In genomic region chr14:92581206-92581605, GRCh38 we compare ENCODE assay signal across 31 cellular contexts.
DNase-seq lines count a peak whose midpoint lies in the region; ATAC-seq, FAIRE-seq and TF ChIP-seq lines count a peak whose summit lies in the region.
"Had no signal": no experiment of that assay in that cellular context is flagged by ENCODE, and none has a peak within 500 bp of the region (broad histone marks: within the 10 kb centered on the region; RNA-seq: fewer than 3 reads in every experiment).

No MANE protein-coding gene starts in this region.

- TF ChIP-seq EP300 in GM12878 (IDR thresholded peaks at IDR 0.05; ENCODE audit: borderline replicate concordance in 1 of 2, control insufficient read depth in 1 of 2, low read depth in 2 of 2, low read length in 2 of 2), result no peak

- H3K9me1 ChIP-seq in IMR-90 (ENCODE audit: insufficient read depth, low read length), result peaks cover 25% of the 10 kb centered on the region

- H3K9me3 ChIP-seq in BLaER1, result peaks cover 15% of the 10 kb centered on the region
- no peaks in the 10 kb centered on the region for H3K9me3 ChIP-seq in IMR-90 (ENCODE audit: control insufficient read depth, insufficient read depth, low read length)
- peaks cover 6% of the 10 kb centered on the region; the same call in 2 of the 3 replicates for H3K9me3 ChIP-seq in GM12878 (replicated peaks; ENCODE audit: control insufficient read depth, insufficient read depth, low read length)
- peaks cover 3% of the 10 kb centered on the region for H3K9me3 ChIP-seq in trophoblast cell (ENCODE audit: insufficient read depth, low read depth, low read length)
- H3K9me3 ChIP-seq: BE2C, testis had no signal

- intact Hi-C loops in IMR-90 (cut with micrococcal nuclease) (no loop called here), GM12878 (cut with micrococcal nuclease; ENCODE audit: unreplicated experiment) (no loop called here)

- no peak for TF ChIP-seq POLR2A in IMR-90 (IDR thresholded peaks at IDR 0.05; ENCODE audit: low read depth, low read length)
- TF ChIP-seq POLR2A in GM12878 (IDR thresholded peaks at IDR 0.05; ENCODE audit: low read depth, low read length), result no peak

- no peak for FAIRE-seq in GM12878 (lab: Jason Lieb, UNC)
- FAIRE-seq: keratinocyte, RCC 7860, urothelium cell line had no signal

- peaks cover 35% of the 10 kb centered on the region for H3K36me3 ChIP-seq in BLaER1
- peaks cover 32% of the 10 kb centered on the region for H3K36me3 ChIP-seq in IMR-90 (ENCODE audit: control insufficient read depth, insufficient read depth, low read length)
- no peaks in the 10 kb centered on the region; a peak in 2 of 4 replicates for H3K36me3 ChIP-seq in GM12878 (ENCODE audit: control insufficient read depth in 2 of 2, insufficient read depth in 2 of 2, low read length in 1 of 2)
- H3K36me3 ChIP-seq in trophoblast cell (ENCODE audit: control insufficient read depth in 1 of 2, insufficient read depth in 2 of 2, low read length in 2 of 2), result peaks cover 22 to 34% of the 10 kb centered on the region in 2 experiments
- H3K36me3 ChIP-seq: BE2C had no signal

- H3K27ac Mint-ChIP-seq in activated CD4-positive, alpha-beta memory T cell treated with anti-CD3 and anti-CD28 coated beads, Interleukin-2, amount 10 ng/mL, durations not matched to agents 7 days and 5 days, result no peak overlapping the region
- H3K27ac Mint-ChIP-seq: activated T-cell treated with anti-CD3 and anti-CD28 coated beads, Interleukin-2, amount 50 U/mL, for 72 hours; brain; mesothelial cell of epicardium had no signal

- peak overlapping the region; percentile 50; the same call in 1 of the 2 replicates for H3K4me2 ChIP-seq in BLaER1
- H3K4me2 ChIP-seq in IMR-90 (ENCODE audit: low read depth, low read length), result no peak overlapping the region
- no peak overlapping the region for H3K4me2 ChIP-seq in GM12878 (ENCODE audit: control insufficient read depth, insufficient read depth)
- H3K4me2 ChIP-seq in trophoblast cell (ENCODE audit: low read length), result no peak overlapping the region

- H3K14ac ChIP-seq in IMR-90 (replicated peaks; ENCODE audit: low read depth, low read length), result no peak overlapping the region
- H3K14ac ChIP-seq in trophoblast cell (ENCODE audit: low read length), result peak overlapping the region; percentile 30

- peaks cover 2% of the 10 kb centered on the region for H3K9me3 Mint-ChIP-seq in activated CD4-positive, alpha-beta memory T cell treated with anti-CD3 and anti-CD28 coated beads, Interleukin-2, amount 10 ng/mL, durations not matched to agents 7 days and 5 days
- H3K9me3 Mint-ChIP-seq: brain had no signal

- H3K27me3 Mint-ChIP-seq in activated CD4-positive, alpha-beta memory T cell treated with anti-CD3 and anti-CD28 coated beads, Interleukin-2, amount 10 ng/mL, durations not matched to agents 7 days and 5 days, result peaks cover 17% of the 10 kb centered on the region
- H3K27me3 Mint-ChIP-seq: naive B cell had no signal

- no peaks in the 10 kb centered on the region for H3K27me3 ChIP-seq in BLaER1
- H3K27me3 ChIP-seq in IMR-90 (ENCODE audit: control insufficient read depth, insufficient read depth, low read length), result no peaks in the 10 kb centered on the region
- no peaks in the 10 kb centered on the region for H3K27me3 ChIP-seq in GM12878 (replicated peaks in 1 of 2; ENCODE audit: control insufficient read depth in 2 of 2, insufficient read depth in 2 of 2, low read length in 1 of 2)
- H3K27me3 ChIP-seq in trophoblast cell (ENCODE audit: insufficient read depth, low read length), result no peaks in the 10 kb centered on the region
- H3K27me3 ChIP-seq: BE2C, testis had no signal

- no TSS peak for BruUV-seq in IMR-90 (replicated peaks; lab: Mats Ljungman, UMichigan)
- no TSS peak for BruUV-seq in GM12878 (replicated peaks; lab: Mats Ljungman, UMichigan)

- H2BK5ac ChIP-seq in IMR-90 (ENCODE audit: low read depth, low read length, poor library complexity, severe bottlenecking) (no peak overlapping the region), trophoblast cell (ENCODE audit: low read depth, low read length, poor library complexity) (peak overlapping the region; percentile 15)

- no peak overlapping the region for H2AK9ac ChIP-seq in IMR-90 (replicated peaks; ENCODE audit: low read depth, low read length, poor library complexity)

- H3K4me1 ChIP-seq in BLaER1 (peaks cover 83% of the 10 kb centered on the region), IMR-90 (ENCODE audit: control insufficient read depth, insufficient read depth, low read length) (peaks cover 22% of the 10 kb centered on the region), GM12878 (ENCODE audit: control insufficient read depth, insufficient read depth, low read length) (peaks cover 73% of the 10 kb centered on the region), trophoblast cell (ENCODE audit: control insufficient read depth in 1 of 2, insufficient read depth in 2 of 2, low read length in 2 of 2) (peaks cover 8 to 11% of the 10 kb centered on the region in 2 experiments)
- H3K4me1 ChIP-seq: BE2C had no signal

- H2AFZ ChIP-seq in IMR-90 (replicated peaks; ENCODE audit: low read length, poor library complexity), result no peak overlapping the region
- H2AFZ ChIP-seq in GM12878 (ENCODE audit: control insufficient read depth, low read depth, low read length), result no peak overlapping the region
- H2AFZ ChIP-seq in trophoblast cell (ENCODE audit: insufficient read depth, low read length, poor library complexity), result no peak overlapping the region

- H3K4me3 ChIP-seq in BLaER1, result no peak overlapping the region
- H3K4me3 ChIP-seq in IMR-90 (ENCODE audit: insufficient read depth, low read depth, low read length), result no peak overlapping the region
- no peak overlapping the region for H3K4me3 ChIP-seq in GM12878
- H3K4me3 ChIP-seq in trophoblast cell (ENCODE audit: low read depth, low read length), result no peak overlapping the region
- H3K4me3 ChIP-seq: testis had no signal

- H3K79me2 ChIP-seq in GM12878 (ENCODE audit: control insufficient read depth, insufficient read depth, low read length) (no peaks in the 10 kb centered on the region), trophoblast cell (ENCODE audit: control insufficient read depth, insufficient read depth, low read length, poor library complexity) (no peaks in the 10 kb centered on the region)

- no peaks in the 10 kb centered on the region for H4K20me1 ChIP-seq in BLaER1
- H4K20me1 ChIP-seq in IMR-90 (ENCODE audit: insufficient read depth, low read length), result peaks cover 5% of the 10 kb centered on the region
- no peaks in the 10 kb centered on the region for H4K20me1 ChIP-seq in GM12878 (ENCODE audit: control insufficient read depth, insufficient read depth)

- H3K36me3 Mint-ChIP-seq in activated CD4-positive, alpha-beta memory T cell treated with anti-CD3 and anti-CD28 coated beads, Interleukin-2, amount 10 ng/mL, durations not matched to agents 7 days and 5 days (ENCODE audit: low read depth), result peaks cover 26% of the 10 kb centered on the region
- H3K36me3 Mint-ChIP-seq: brain had no signal

- H3K27ac ChIP-seq in BLaER1, result peak overlapping the region; percentile 32; the same call in 1 of the 2 replicates
- H3K27ac ChIP-seq in IMR-90 (ENCODE audit: insufficient read depth, low read length), result no peak overlapping the region
- H3K27ac ChIP-seq in GM12878 (ENCODE audit: control insufficient read depth, insufficient read depth), result peak overlapping the region; percentile 66; the same call in 1 of the 2 replicates
- peak overlapping the region; percentile 72 for H3K27ac ChIP-seq in trophoblast cell (ENCODE audit: low read depth, low read length)
- H3K27ac ChIP-seq: testis, VCaP had no signal

- POLR2A ChIA-PET in IMR-90 (lab: Charles Lee; ENCODE audit: unreplicated experiment) (no interaction called here), GM12878 (lab: Charles Lee) (interaction anchor here (1.4 kb wide), 1 partner anchor 96 kb away, joined by 3 read pairs; no protein-coding TSS in a partner anchor)
- POLR2A ChIA-PET in activated CD4-positive, alpha-beta memory T cell treated with anti-CD3 and anti-CD28 coated beads, Interleukin-2, amount 10 ng/mL, durations not matched to agents 7 days and 5 days (lab: Charles Lee), result no interaction called here

- dilution Hi-C loops in IMR-90 (cut with HindIII; ENCODE audit: low sequenced_read_pairs, unreplicated experiment), result no loop called here

- peak overlapping the region; percentile 31 for H2AK5ac ChIP-seq in IMR-90 (ENCODE audit: low read depth, low read length)
- no peak overlapping the region for H2AK5ac ChIP-seq in trophoblast cell (ENCODE audit: low read length)

- H2BK120ac ChIP-seq in IMR-90 (ENCODE audit: low read depth, low read length) (no peak overlapping the region), trophoblast cell (ENCODE audit: insufficient read depth, low read length, poor library complexity) (peak overlapping the region; percentile 14)

- no CpG with 5 or more reads among the region's 7 CpGs for WGBS in IMR-90 (ENCODE audit: extremely low coverage in 2 of 2, insufficient read length in 1 of 2), 2 experiments
- 100% methylated on average over 4 of the region's 7 CpGs for WGBS in GM12878 (ENCODE audit: insufficient coverage, insufficient replicate concordance, low lambda C conversion rate, missing lambda C conversion rate)
- WGBS in trophoblast cell (ENCODE audit: extremely low coverage, insufficient coverage, insufficient read length), result no CpG with 5 or more reads among the region's 7 CpGs

- H3K4me3 Mint-ChIP-seq in activated CD4-positive, alpha-beta memory T cell treated with anti-CD3 and anti-CD28 coated beads, Interleukin-2, amount 10 ng/mL, durations not matched to agents 7 days and 5 days, result no peak overlapping the region
- H3K4me3 Mint-ChIP-seq: activated T-cell treated with anti-CD3 and anti-CD28 coated beads, Interleukin-2, amount 50 U/mL, for 72 hours; brain; mesothelial cell of epicardium had no signal

- H3K18ac ChIP-seq in IMR-90 (ENCODE audit: low read depth, low read length) (peak overlapping the region; percentile 24; the same call in 1 of the 2 replicates), trophoblast cell (ENCODE audit: low read length) (peak overlapping the region; percentile 17)

- no peak overlapping the region for H2BK15ac ChIP-seq in IMR-90 (ENCODE audit: low read depth, low read length)

- TF ChIP-seq RAD21 in IMR-90 (IDR thresholded peaks at IDR 0.05; ENCODE audit: low read length) (no peak), GM12878 (IDR thresholded peaks at IDR 0.05; ENCODE audit: insufficient read depth, low read depth, low read length) (no peak)

- peaks cover 76% of the 10 kb centered on the region for H3K4me1 Mint-ChIP-seq in activated CD4-positive, alpha-beta memory T cell treated with anti-CD3 and anti-CD28 coated beads, Interleukin-2, amount 10 ng/mL, durations not matched to agents 7 days and 5 days
- H3K4me1 Mint-ChIP-seq: brain had no signal

- in situ Hi-C loops in IMR-90 (cut with MboI; ENCODE audit: low sequenced_read_pairs) (no loop called here), GM12878 (cut with MboI) (loop anchor here (10.0 kb wide), 1 partner anchor 194 kb away; no protein-coding TSS in a partner anchor)

- CTCF ChIA-PET in IMR-90 (lab: Yijun Ruan, JAX), result no interaction called here
- CTCF ChIA-PET in GM12878 (lab: Yijun Ruan, JAX), result interaction anchor here (1.0 to 1.3 kb wide), 3 partner anchors 12 to 32 kb away, joined by 3 read pairs; no protein-coding TSS in a partner anchor
- CTCF ChIA-PET in activated CD4-positive, alpha-beta memory T cell treated with anti-CD3 and anti-CD28 coated beads, Interleukin-2, amount 10 ng/mL, durations not matched to agents 7 days and 5 days (lab: Charles Lee), result no interaction called here

- no peak overlapping the region for H4K12ac ChIP-seq in trophoblast cell (ENCODE audit: low read depth, low read length)

- H3K23ac ChIP-seq in IMR-90 (ENCODE audit: low read depth, low read length) (no peak overlapping the region), trophoblast cell (ENCODE audit: low read length) (no peak overlapping the region)

- no peak for ATAC-seq in IMR-90 (ENCODE audit: low read depth)
- ATAC-seq in GM12878, result no peak
- ATAC-seq: activated T-cell treated with anti-CD3 and anti-CD28 coated beads, Interleukin-2, amount 50 U/mL, for 72 hours; esophagus mucosa; left ventricle myocardium superior had no signal

- peak overlapping the region; percentile 10; the same call in 1 of the 2 replicates for H2BK20ac ChIP-seq in IMR-90 (ENCODE audit: low read depth, low read length)

- SMC1A ChIA-PET in GM12878 (lab: Charles Lee; ENCODE audit: uncharacterized antibody, unreplicated experiment), result interaction anchor here (1.0 to 6.7 kb wide), 2 partner anchors 15 to 95 kb away, joined by 3 to 108 read pairs; no protein-coding TSS in a partner anchor

- TF ChIP-seq CTCF in IMR-90 (conservative IDR thresholded peaks at IDR 0.05; ENCODE audit: low read depth, low read length) (no peak), GM12878 (IDR thresholded peaks at IDR 0.05 in 2 of 3, conservative IDR thresholded peaks at IDR 0.05 in 1 of 3; ENCODE audit: control insufficient read depth in 2 of 3, extremely low read depth in 1 of 3, insufficient read depth in 1 of 3, low read depth in 3 of 3, low read length in 3 of 3) (no peak)

- no peak for DNase-seq in IMR-90
- no peak for DNase-seq in GM12878 (ENCODE audit: low read depth, low spot score)
- DNase-seq in trophoblast cell, result no peak
- DNase-seq in activated CD4-positive, alpha-beta memory T cell treated with anti-CD3 and anti-CD28 coated beads, Interleukin-2, amount 10 ng/mL, durations not matched to agents 7 days and 5 days, result no peak
- no peak for DNase-seq in DMS 273 treated with DMSO at 0.1 percent for 48 hours (lab: John Stamatoyannopoulos, UW)
- no peak for DNase-seq in NK-92 treated with Interleukin-12 subunit alpha and Interleukin-12 subunit beta, amount 100 ng/mL, for 24 hours (lab: John Stamatoyannopoulos, UW)
- DNase-seq: activated CD4-positive, alpha-beta T cell treated with anti-CD3 and anti-CD28 coated beads for 48 hours; activated naive CD4-positive, alpha-beta T cell; activated T-cell treated with anti-CD3 and anti-CD28 coated beads, Interleukin-2, amount 50 U/mL, for 72 hours; BE2C; COR-L47; dermis blood vessel endothelial cell; foreskin fibroblast; H7; head of caudate nucleus; Karpas-422; left ventricle myocardium superior; naive B cell; NCI-H1436; NCI-H2081; stimulated activated naive CD4-positive, alpha-beta T cell; T1000; testis had no signal

- no peak overlapping the region for H2BK12ac ChIP-seq in trophoblast cell (ENCODE audit: low read length)

- H3K4ac ChIP-seq in IMR-90 (ENCODE audit: low read depth, low read length) (0 out of 2 replicates have a peak overlapping the region, but pooled peaks have one; percentile 40), trophoblast cell (ENCODE audit: low read depth, low read length) (no peak overlapping the region)

- no peak overlapping the region; the same call in 1 of the 2 replicates for H4K5ac ChIP-seq in IMR-90 (ENCODE audit: low read depth, low read length)

- H3K9ac ChIP-seq in BLaER1, result no peak overlapping the region
- H3K9ac ChIP-seq in IMR-90 (ENCODE audit: low read depth, low read length), result no peak overlapping the region
- H3K9ac ChIP-seq in GM12878 (ENCODE audit: control insufficient read depth, insufficient read depth, low read length), result no peak overlapping the region
- no peak overlapping the region for H3K9ac ChIP-seq in trophoblast cell (ENCODE audit: low read length)

- no peak overlapping the region for H3K56ac ChIP-seq in IMR-90 (ENCODE audit: extremely low read depth, insufficient read depth, low read length)

- H3K79me1 ChIP-seq in IMR-90 (ENCODE audit: low read depth in 1 of 2, low read length in 2 of 2) (peaks cover 0 to 36% of the 10 kb centered on the region in 2 experiments; a peak in 3 of 4 replicates), trophoblast cell (ENCODE audit: low read length) (peaks cover 13% of the 10 kb centered on the region)

- H4K8ac ChIP-seq in IMR-90 (ENCODE audit: low read depth in 2 of 2, low read length in 2 of 2) (peak overlapping the region in 1 of 2 experiments; percentile 15; a peak in 1 of 4 replicates), trophoblast cell (ENCODE audit: low read depth, low read length) (peak overlapping the region; percentile 38)

- RAD21 ChIA-PET in GM12878 (lab: Charles Lee; ENCODE audit: unreplicated experiment), result interaction anchor here (1.3 to 2.1 kb wide), 2 partner anchors 70 to 73 kb away, joined by 3 to 5 read pairs; no protein-coding TSS in a partner anchor

- H4K91ac ChIP-seq in IMR-90 (ENCODE audit: insufficient read depth, low read depth, low read length) (peak overlapping the region; percentile 7; the same call in 1 of the 2 replicates), trophoblast cell (ENCODE audit: low read depth, low read length) (peak overlapping the region; percentile 73)
